In the genomic region with DNA sequence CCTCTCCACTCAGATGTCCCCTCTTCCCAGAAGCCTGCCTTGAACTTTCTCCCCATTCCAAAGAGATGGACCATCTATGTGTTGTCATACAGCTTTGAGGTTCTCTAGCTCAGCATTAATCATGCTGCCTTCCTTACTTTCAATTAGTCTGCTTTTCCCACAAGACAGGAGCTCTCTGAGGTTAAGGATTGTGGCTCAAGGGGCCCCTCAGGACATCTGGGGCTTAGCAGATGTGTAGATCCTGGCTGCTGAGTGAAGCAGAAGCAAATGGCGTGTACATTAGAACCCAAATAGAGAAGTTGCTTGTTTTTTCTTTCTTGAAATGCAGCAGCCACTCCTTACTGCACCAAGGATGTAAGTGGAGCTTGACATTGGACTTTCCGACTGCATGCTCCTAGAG, we compare ENCODE assay signal across 14 cellular contexts.
DNase-seq lines count a peak whose midpoint lies in the region; ATAC-seq and TF ChIP-seq lines count a peak whose summit lies in the region.
"Had no signal": no experiment of that assay in that cellular context is flagged by ENCODE, and none has a peak within 500 bp of the region (broad histone marks: within the 10 kb centered on the region; RNA-seq: fewer than 3 reads in every experiment).

No MANE protein-coding gene starts in this region.

- H3K9me3 ChIP-seq in DND-41 (ENCODE audit: insufficient read depth, low read length, severe bottlenecking) (peaks cover 7% of the 10 kb centered on the region), Loucy (ENCODE audit: insufficient read depth, low read depth, low read length) (peaks cover 6% of the 10 kb centered on the region; the same call in 1 of the 2 replicates), neuronal stem cell (replicated peaks in 1 of 2; ENCODE audit: control insufficient read depth in 2 of 2, insufficient read depth in 1 of 2, low read depth in 1 of 2, low read length in 2 of 2) (no peaks in the 10 kb centered on the region)

- H3K9ac ChIP-seq in DND-41 (ENCODE audit: low read depth, low read length) (no peak overlapping the region), Loucy (ENCODE audit: low read depth, low read length, poor library complexity, severe bottlenecking) (no peak overlapping the region), neuronal stem cell (ENCODE audit: low read depth, low read length, poor library complexity) (no peak overlapping the region)
- H3K9ac ChIP-seq: BLaER1 treated with 17β-estradiol and CSF1 and Interleukin-3, amounts not matched to agents 10 nM and 100 nM had no signal

- no peak overlapping the region for H2AK5ac ChIP-seq in neuronal stem cell (ENCODE audit: low read depth, low read length)

- no peak overlapping the region for H4K8ac ChIP-seq in neuronal stem cell (ENCODE audit: low read depth, low read length)

- no peak for TF ChIP-seq CTCF in DND-41 (IDR thresholded peaks at IDR 0.05; ENCODE audit: borderline replicate concordance, extremely low read depth, low read length, poor library complexity, severe bottlenecking)
- no peak for TF ChIP-seq CTCF in Loucy (conservative IDR thresholded peaks at IDR 0.05; ENCODE audit: low read length)

- H2BK15ac ChIP-seq in neuronal stem cell (ENCODE audit: low read length), result no peak overlapping the region

- H3F3A ChIP-seq in Loucy (ENCODE audit: low read depth), result no peaks in the 10 kb centered on the region

- H3K4me1 ChIP-seq in DND-41 (ENCODE audit: insufficient read depth, low read length) (peaks cover 4% of the 10 kb centered on the region; the same call in 1 of the 2 replicates), Loucy (ENCODE audit: insufficient read depth, low read length, poor library complexity, severe bottlenecking) (peaks cover 14% of the 10 kb centered on the region), neuronal stem cell (ENCODE audit: control insufficient read depth in 2 of 2, insufficient read depth in 1 of 2, low read depth in 1 of 2, low read length in 2 of 2) (no peaks in the 10 kb centered on the region)

- H3K27me3 ChIP-seq in DND-41 (ENCODE audit: insufficient read depth, low read length, poor library complexity), result no peaks in the 10 kb centered on the region
- no peaks in the 10 kb centered on the region for H3K27me3 ChIP-seq in Loucy (ENCODE audit: insufficient read depth, low read length, poor library complexity, severe bottlenecking)
- no peaks in the 10 kb centered on the region for H3K27me3 ChIP-seq in neuronal stem cell (ENCODE audit: control insufficient read depth in 3 of 3, insufficient read depth in 3 of 3, low read depth in 1 of 3, low read length in 3 of 3)
- H3K27me3 ChIP-seq: BLaER1 treated with 17β-estradiol and CSF1 and Interleukin-3, amounts not matched to agents 10 nM and 100 nM had no signal

- H3K4me2 ChIP-seq in DND-41 (ENCODE audit: insufficient read depth, low read length) (no peak overlapping the region), Loucy (ENCODE audit: low read depth, low read length, poor library complexity, severe bottlenecking) (no peak overlapping the region), neuronal stem cell (ENCODE audit: insufficient read depth, low read length, poor library complexity, severe bottlenecking) (no peak overlapping the region)
- H3K4me2 ChIP-seq: GM23338 had no signal

- ATAC-seq in DND-41 (ENCODE audit: insufficient read depth, low read depth) (peak; percentile 58; the same call in 1 of the 3 replicates), GM21619 (IDR thresholded peaks at IDR 0.05; ENCODE audit: unreplicated experiment) (no peak)
- ATAC-seq: CD8-positive, alpha-beta T cell; GM23338; HCT116; HepG2 had no signal

- no peak overlapping the region for H4K91ac ChIP-seq in neuronal stem cell (ENCODE audit: low read depth, low read length, poor library complexity)

- H3K4ac ChIP-seq in neuronal stem cell (ENCODE audit: low read length), result no peak overlapping the region

- no peak overlapping the region for H3K18ac ChIP-seq in neuronal stem cell (ENCODE audit: low read length)

- H3K9me2 ChIP-seq in Loucy (replicated peaks; ENCODE audit: low read depth, low read length), result no peaks in the 10 kb centered on the region

- no peak overlapping the region for H3K4me3 ChIP-seq in DND-41 (ENCODE audit: low read depth in 1 of 2, low read length in 2 of 2)
- H3K4me3 ChIP-seq in Loucy (ENCODE audit: low read length, poor library complexity, severe bottlenecking), result no peak overlapping the region
- H3K4me3 ChIP-seq in neuronal stem cell (ENCODE audit: low read length in 2 of 2), result no peak overlapping the region
- H3K4me3 ChIP-seq: BLaER1 treated with 17β-estradiol and CSF1 and Interleukin-3, amounts not matched to agents 10 nM and 100 nM; GM23338 had no signal

- H3K23ac ChIP-seq in neuronal stem cell (ENCODE audit: low read depth, low read length, poor library complexity), result no peak overlapping the region

- no peak overlapping the region for H3K14ac ChIP-seq in neuronal stem cell (ENCODE audit: low read length)

- H2AFZ ChIP-seq in DND-41 (ENCODE audit: low read depth, low read length) (no peak overlapping the region), Loucy (ENCODE audit: low read length) (peak overlapping the region; percentile 46; the same call in 1 of the 2 replicates), neuronal stem cell (ENCODE audit: low read length) (no peak overlapping the region)
- H2AFZ ChIP-seq: GM23338 had no signal

- no peak overlapping the region for H2BK12ac ChIP-seq in neuronal stem cell (ENCODE audit: low read length)

- H3K27ac ChIP-seq in DND-41 (ENCODE audit: low read length), result no peak overlapping the region
- no peak overlapping the region for H3K27ac ChIP-seq in neuronal stem cell (replicated peaks; ENCODE audit: low read length)
- H3K27ac ChIP-seq: BLaER1 treated with 17β-estradiol and CSF1 and Interleukin-3, amounts not matched to agents 10 nM and 100 nM had no signal

- H2BK5ac ChIP-seq in neuronal stem cell (ENCODE audit: low read length), result peak overlapping the region; percentile 8

- H4K20me1 ChIP-seq in DND-41 (ENCODE audit: insufficient read depth, low read length) (no peaks in the 10 kb centered on the region), Loucy (ENCODE audit: insufficient read depth, low read length, poor library complexity, severe bottlenecking) (no peaks in the 10 kb centered on the region)
- H4K20me1 ChIP-seq: BLaER1 treated with 17β-estradiol and CSF1 and Interleukin-3, amounts not matched to agents 10 nM and 100 nM had no signal

- no peaks in the 10 kb centered on the region for H3K79me1 ChIP-seq in neuronal stem cell (ENCODE audit: low read depth, low read length)

- H3K36me3 ChIP-seq in DND-41 (ENCODE audit: insufficient read depth, low read length) (no peaks in the 10 kb centered on the region), Loucy (ENCODE audit: insufficient read depth, low read length) (no peaks in the 10 kb centered on the region), neuronal stem cell (replicated peaks in 1 of 2; ENCODE audit: control insufficient read depth in 2 of 2, insufficient read depth in 2 of 2, low read length in 2 of 2) (no peaks in the 10 kb centered on the region)
- H3K36me3 ChIP-seq: BLaER1 treated with 17β-estradiol and CSF1 and Interleukin-3, amounts not matched to agents 10 nM and 100 nM had no signal

- no CpG with 5 or more reads among the region's 2 CpGs for WGBS in neuronal stem cell (ENCODE audit: extremely low coverage in 2 of 2, insufficient read length in 2 of 2, insufficient replicate concordance in 1 of 2), 2 donors

- H3K79me2 ChIP-seq in DND-41 (ENCODE audit: insufficient read depth, low read length) (no peaks in the 10 kb centered on the region), Loucy (ENCODE audit: insufficient read depth, low read length) (no peaks in the 10 kb centered on the region)

- no peak overlapping the region for H2BK120ac ChIP-seq in neuronal stem cell (ENCODE audit: low read depth, low read length)

- peak; percentile 19 for DNase-seq in DND-41
- DNase-seq in NCI-H82 treated with DMSO at 0.1 percent for 48 hours (lab: John Stamatoyannopoulos, UW; ENCODE audit: unreplicated experiment), result peak; percentile 46
- no peak for DNase-seq in neuronal stem cell (ENCODE audit: low spot score)
- DNase-seq in OCI-M2 (lab: John Stamatoyannopoulos, UW; ENCODE audit: unreplicated experiment), result no peak
- DNase-seq in UCSD-AML1 (lab: John Stamatoyannopoulos, UW; ENCODE audit: unreplicated experiment), result no peak
- DNase-seq: Calu3; CD8-positive, alpha-beta T cell; HFFc6 had no signal

Comparison
In these comparisons a context has a peak if more than half of its experiments do, and no peak if none do; other contexts are left out.
1. DNase-seq: peak in DND-41 (single experiment) and NCI-H82 treated with DMSO at 0.1 percent for 48 hours (single experiment); none in neuronal stem cell (single experiment), OCI-M2 (single experiment) and UCSD-AML1 (single experiment).